Comparison of ENCODE assay signal across 15 cellular contexts in genomic region chr11:116579857-116580727, GRCh38.
A peak's percentile ranks its signal among the peaks of the same experiment; 100 is the strongest.
DNase-seq lines count a peak whose midpoint lies in the region; ATAC-seq and TF ChIP-seq lines count a peak whose summit lies in the region.
"Had no signal": no experiment of that assay in that cellular context is flagged by ENCODE, and none has a peak within 500 bp of the region (broad histone marks: within the 10 kb centered on the region; RNA-seq: fewer than 3 reads in every experiment).

No MANE protein-coding gene starts in this region.

- H3K9ac ChIP-seq in GM23248, result no peak overlapping the region

- H4K20me1 ChIP-seq in GM23248 (ENCODE audit: insufficient read depth), result no peaks in the 10 kb centered on the region

- peak overlapping the region; percentile 16; the same call in 1 of the 2 replicates for H3K4me3 ChIP-seq in GM23248
- peak overlapping the region; percentile 16 for H3K4me3 ChIP-seq in mesodermal cell (ENCODE audit: extremely low read depth, insufficient read depth, low read length, poor library complexity, severe bottlenecking)
- no peak overlapping the region for H3K4me3 ChIP-seq in ovary
- H3K4me3 ChIP-seq: prostate gland had no signal

- WGBS in GM23248 (ENCODE audit: low coverage in 1 of 2, low lambda C conversion rate in 2 of 2, missing lambda C conversion rate in 2 of 2), 2 experiments, result 3 to 4% methylated on average over 74 to 76 of the region's 76 CpGs
- 1% methylated on average over 55 of the region's 76 CpGs for WGBS in mesodermal cell (ENCODE audit: insufficient coverage in 2 of 2), 2 experiments
- 1 to 3% (median 2%) methylated on average over 75 to 76 of the region's 76 CpGs for WGBS in ovary, 3 donors

- H3K27me3 Mint-ChIP-seq in chondrocyte (ENCODE audit: low read depth), result peaks cover 67% of the 10 kb centered on the region

- H3F3A ChIP-seq in GM23248 (ENCODE audit: insufficient read depth), result no peaks in the 10 kb centered on the region

- no peak overlapping the region for H2AFZ ChIP-seq in GM23248

- TF ChIP-seq POLR2A in ovary (IDR thresholded peaks at IDR 0.05), result no peak

- no peaks in the 10 kb centered on the region for H3K36me3 ChIP-seq in GM23248 (ENCODE audit: low read depth)
- H3K36me3 ChIP-seq in mesodermal cell (ENCODE audit: control insufficient read depth, insufficient read depth, low read length), result no peaks in the 10 kb centered on the region
- H3K36me3 ChIP-seq in ovary, result no peaks in the 10 kb centered on the region
- H3K36me3 ChIP-seq: prostate gland had no signal

- H3K27ac Mint-ChIP-seq in chondrocyte (ENCODE audit: unreplicated experiment), result no peak overlapping the region
- H3K27ac Mint-ChIP-seq: activated naive CD4-positive, alpha-beta T cell treated with anti-CD3 and anti-CD28 coated beads, Interleukin-2, amount 50 U/mL, for 24 hours; IgD-negative memory B cell had no signal

- peak overlapping the region; percentile 49 for H3K4me3 Mint-ChIP-seq in chondrocyte (ENCODE audit: unreplicated experiment)
- H3K4me3 Mint-ChIP-seq: activated naive CD4-positive, alpha-beta T cell treated with anti-CD3 and anti-CD28 coated beads, Interleukin-2, amount 50 U/mL, for 24 hours had no signal

- intact Hi-C loops in ovary (cut with DNase I), result no loop called here

- H3K4me2 ChIP-seq in GM23248 (ENCODE audit: unreplicated experiment), result no peak overlapping the region

- H3K27ac ChIP-seq in GM23248 (no peak overlapping the region), mesodermal cell (ENCODE audit: low read depth, low read length, severe bottlenecking) (no peak overlapping the region), ovary (no peak overlapping the region)
- H3K27ac ChIP-seq: C4-2B, prostate gland had no signal

- DNase-seq in COLO668 (lab: John Stamatoyannopoulos, UW; ENCODE audit: unreplicated experiment), result peak; percentile 50
- peak; percentile 12 for DNase-seq in GM23248
- peak; percentile 46 for DNase-seq in chondrocyte (ENCODE audit: low spot score)
- DNase-seq in ovary, result no peak
- DNase-seq: HCEC 1CT, NCI-H187 treated with DMSO at 0.1 percent for 48 hours, T-helper 2 cell had no signal

- H3K4me1 Mint-ChIP-seq in chondrocyte (ENCODE audit: low read depth), result peaks cover 12% of the 10 kb centered on the region
- H3K4me1 Mint-ChIP-seq: activated naive CD4-positive, alpha-beta T cell treated with anti-CD3 and anti-CD28 coated beads, Interleukin-2, amount 50 U/mL, for 24 hours; IgD-negative memory B cell had no signal

- H3K27me3 ChIP-seq in GM23248 (replicated peaks; ENCODE audit: insufficient read depth) (peaks cover 38% of the 10 kb centered on the region), ovary (no peaks in the 10 kb centered on the region)

- no peaks in the 10 kb centered on the region for H3K9me2 ChIP-seq in GM23248 (ENCODE audit: insufficient read depth)

- no peaks in the 10 kb centered on the region for H3K9me3 Mint-ChIP-seq in chondrocyte (ENCODE audit: low read depth)
- H3K9me3 Mint-ChIP-seq: activated naive CD4-positive, alpha-beta T cell treated with anti-CD3 and anti-CD28 coated beads, Interleukin-2, amount 50 U/mL, for 24 hours had no signal

- 0 out of 2 replicates have a peak, but pooled peaks cover 5% of the 10 kb centered on the region for H3K4me1 ChIP-seq in GM23248 (ENCODE audit: insufficient read depth)
- H3K4me1 ChIP-seq in mesodermal cell (ENCODE audit: control insufficient read depth, insufficient read depth, low read length, poor library complexity, severe bottlenecking), result peaks cover 7% of the 10 kb centered on the region
- H3K4me1 ChIP-seq in ovary (ENCODE audit: insufficient read depth), result no peaks in the 10 kb centered on the region
- H3K4me1 ChIP-seq: prostate gland had no signal

- no peak for TF ChIP-seq CTCF in chondrocyte (IDR thresholded peaks at IDR 0.05)
- TF ChIP-seq CTCF in ovary (IDR thresholded peaks at IDR 0.05), result no peak

- ATAC-seq in GM18511 (IDR thresholded peaks at IDR 0.05; ENCODE audit: unreplicated experiment), result no peak
- ATAC-seq in HG02981 (IDR thresholded peaks at IDR 0.05; ENCODE audit: unreplicated experiment), result no peak
- ATAC-seq in HG02798 (IDR thresholded peaks at IDR 0.05; ENCODE audit: poor library complexity, unreplicated experiment), result no peak

- H3K36me3 Mint-ChIP-seq in chondrocyte (ENCODE audit: low read depth), result no peaks in the 10 kb centered on the region
- H3K36me3 Mint-ChIP-seq: activated naive CD4-positive, alpha-beta T cell treated with anti-CD3 and anti-CD28 coated beads, Interleukin-2, amount 50 U/mL, for 24 hours; IgD-negative memory B cell had no signal

- no peaks in the 10 kb centered on the region for H3K79me2 ChIP-seq in GM23248 (ENCODE audit: insufficient read depth)

- H3K9me3 ChIP-seq in GM23248 (ENCODE audit: low read depth), result no peaks in the 10 kb centered on the region
- H3K9me3 ChIP-seq in mesodermal cell (ENCODE audit: control insufficient read depth, low read length), result no peaks in the 10 kb centered on the region
- H3K9me3 ChIP-seq in ovary, result no peaks in the 10 kb centered on the region
- H3K9me3 ChIP-seq: prostate gland had no signal

- no peak for TF ChIP-seq EP300 in ovary (IDR thresholded peaks at IDR 0.05)

- in situ Hi-C loops in GM23248 (cut with MboI), result no loop called here

Comparison
In these comparisons a context has a peak if more than half of its experiments do, and no peak if none do; other contexts are left out.
1. DNase-seq: peak in COLO668 (single experiment), GM23248 (single experiment) and chondrocyte (single experiment); none in ovary (0 of 5).